14 cellular contexts compared by ENCODE assay signal in the genomic region with DNA sequence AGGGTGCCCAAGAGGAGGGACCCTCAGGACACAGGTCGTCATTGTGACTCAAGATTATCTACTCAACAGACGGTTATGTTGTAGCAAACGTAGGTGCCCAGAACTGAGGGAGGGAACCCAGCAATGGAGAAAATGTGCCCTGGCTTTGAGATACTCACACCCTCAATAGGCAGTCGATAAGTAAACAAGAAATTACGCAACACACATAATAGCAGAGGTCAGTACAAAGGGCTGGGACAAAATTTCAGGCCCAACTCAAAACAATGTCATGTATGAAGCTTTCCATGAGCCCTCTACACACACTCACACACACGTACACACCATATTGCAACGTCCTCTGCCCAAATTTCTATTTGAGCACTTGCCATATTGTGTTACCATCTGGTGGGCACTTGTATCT.
DNase-seq lines count a peak whose midpoint lies in the region; ATAC-seq and TF ChIP-seq lines count a peak whose summit lies in the region.
"Had no signal": no experiment of that assay in that cellular context is flagged by ENCODE, and none has a peak within 500 bp of the region (broad histone marks: within the 10 kb centered on the region; RNA-seq: fewer than 3 reads in every experiment).

No MANE protein-coding gene starts in this region.

- H3K27ac ChIP-seq in mammary epithelial cell (ENCODE audit: insufficient read depth, low read depth, low read length) (no peak overlapping the region), gastroesophageal sphincter (no peak overlapping the region), transverse colon (no peak overlapping the region)
- H3K27ac ChIP-seq: C4-2B, GM23248 had no signal

- H3K9me3 Mint-ChIP-seq in MCF 10A (ENCODE audit: unreplicated experiment): peaks cover 6% of the 10 kb centered on the region
- H3K9me3 Mint-ChIP-seq: CD4-positive, alpha-beta memory T cell; IgD-negative memory B cell had no signal

- no peak overlapping the region for H3K4me3 Mint-ChIP-seq in MCF 10A (ENCODE audit: unreplicated experiment)
- H3K4me3 Mint-ChIP-seq: CD4-positive, alpha-beta memory T cell; IgD-negative memory B cell had no signal

- WGBS in mammary epithelial cell (ENCODE audit: low coverage, missing lambda C conversion rate): 92% methylated on average over 6 of the region's 7 CpGs
- 71 to 75% methylated on average over 2 to 7 of the region's 7 CpGs for WGBS in gastroesophageal sphincter (ENCODE audit: low coverage in 1 of 2), 2 donors
- WGBS in transverse colon (ENCODE audit: low coverage in 1 of 2), 2 donors: 66 to 68% methylated on average over 5 to 7 of the region's 7 CpGs

- TF ChIP-seq EP300 in gastroesophageal sphincter (IDR thresholded peaks at IDR 0.05): no peak
- TF ChIP-seq EP300 in transverse colon (IDR thresholded peaks at IDR 0.05; ENCODE audit: low read depth): no peak

- DNase-seq in MCF 10A (ENCODE audit: unreplicated experiment) (no peak), mammary epithelial cell (no peak), mucosa of gallbladder (ENCODE audit: low spot score) (peak; percentile 48), NCI-H345 (lab: John Stamatoyannopoulos, UW) (no peak), GDM1 (lab: John Stamatoyannopoulos, UW) (no peak), transverse colon (no peak)
- DNase-seq: BE2C; CD4-positive, alpha-beta memory T cell; DND-41; GM23248 had no signal

- CTCF ChIA-PET in MCF 10A (lab: Yijun Ruan, JAX): no interaction called here
- CTCF ChIA-PET in mammary epithelial cell (lab: Charles Lee; ENCODE audit: low non-redundant PET): no interaction called here

- in situ Hi-C loops in mammary epithelial cell (cut with MboI; ENCODE audit: low sequenced_read_pairs in 2 of 2) (no loop called here), transverse colon (cut with MboI; ENCODE audit: low pct_ligation_motif_present in 1 of 4, low pct_unique_long_range_greater_than_20kb in 1 of 4, low sequenced_read_pairs in 3 of 4) (no loop called here)

- TF ChIP-seq POLR2A in gastroesophageal sphincter (IDR thresholded peaks at IDR 0.05) (no peak), transverse colon (IDR thresholded peaks at IDR 0.05) (no peak)

- no peaks in the 10 kb centered on the region for H3K36me3 ChIP-seq in mammary epithelial cell (ENCODE audit: insufficient read depth, low read length)
- H3K36me3 ChIP-seq in gastroesophageal sphincter: no peaks in the 10 kb centered on the region
- no peaks in the 10 kb centered on the region for H3K36me3 ChIP-seq in transverse colon
- H3K36me3 ChIP-seq: BE2C had no signal

- POLR2A ChIA-PET in MCF 10A (lab: Yijun Ruan, JAX): no interaction called here

- no peaks in the 10 kb centered on the region for H3K4me1 ChIP-seq in mammary epithelial cell (ENCODE audit: insufficient read depth, low read length)
- H3K4me1 ChIP-seq in gastroesophageal sphincter: no peaks in the 10 kb centered on the region
- H3K4me1 ChIP-seq in transverse colon: no peaks in the 10 kb centered on the region
- H3K4me1 ChIP-seq: BE2C had no signal

- BruUV-seq in MCF 10A (replicated peaks; lab: Mats Ljungman, UMichigan) (no TSS peak), mammary epithelial cell (replicated peaks; lab: Mats Ljungman, UMichigan) (no TSS peak)

- H3K4me1 Mint-ChIP-seq in MCF 10A (ENCODE audit: insufficient read depth, unreplicated experiment): peaks cover 8% of the 10 kb centered on the region
- H3K4me1 Mint-ChIP-seq: CD4-positive, alpha-beta memory T cell; IgD-negative memory B cell had no signal

- no peak overlapping the region for H3K4me2 ChIP-seq in mammary epithelial cell (ENCODE audit: insufficient read depth, low read depth, low read length)

- no peak overlapping the region for H3K9ac ChIP-seq in mammary epithelial cell (ENCODE audit: insufficient read depth, low read length)
- H3K9ac ChIP-seq: GM23248 had no signal

- H3K36me3 Mint-ChIP-seq in MCF 10A (ENCODE audit: insufficient read depth, unreplicated experiment): no peaks in the 10 kb centered on the region
- H3K36me3 Mint-ChIP-seq: CD4-positive, alpha-beta memory T cell had no signal

- H3K4me3 ChIP-seq in mammary epithelial cell (replicated peaks in 1 of 3; ENCODE audit: insufficient read depth in 1 of 3, low read depth in 2 of 3, low read length in 3 of 3) (no peak overlapping the region), gastroesophageal sphincter (no peak overlapping the region), transverse colon (no peak overlapping the region)
- H3K4me3 ChIP-seq: GM23248 had no signal

- intact Hi-C loops in MCF 10A (cut with micrococcal nuclease) (no loop called here), mammary epithelial cell (cut with micrococcal nuclease) (no loop called here), transverse colon (cut with DNase I; ENCODE audit: low total_unique reads) (no loop called here)

- no peaks in the 10 kb centered on the region for H4K20me1 ChIP-seq in mammary epithelial cell (ENCODE audit: insufficient read depth, low read length)

- H2AFZ ChIP-seq in mammary epithelial cell (ENCODE audit: low read depth, low read length): no peak overlapping the region
- H2AFZ ChIP-seq: GM23248 had no signal

- H3K9me3 ChIP-seq in mammary epithelial cell (replicated peaks; ENCODE audit: insufficient read depth, low read length) (no peaks in the 10 kb centered on the region), gastroesophageal sphincter (no peaks in the 10 kb centered on the region), transverse colon (no peaks in the 10 kb centered on the region)
- H3K9me3 ChIP-seq: BE2C had no signal

- TF ChIP-seq CTCF in MCF 10A (IDR thresholded peaks at IDR 0.05; ENCODE audit: unreplicated experiment): no peak
- TF ChIP-seq CTCF in mammary epithelial cell (conservative IDR thresholded peaks at IDR 0.05 in 1 of 2, IDR thresholded peaks at IDR 0.05 in 1 of 2; ENCODE audit: extremely low read depth in 1 of 2, insufficient read depth in 1 of 2, low read depth in 1 of 2, low read length in 2 of 2): no peak
- no peak for TF ChIP-seq CTCF in gastroesophageal sphincter (IDR thresholded peaks at IDR 0.05)
- no peak for TF ChIP-seq CTCF in transverse colon (IDR thresholded peaks at IDR 0.05)

- H3K27me3 ChIP-seq in mammary epithelial cell (ENCODE audit: insufficient read depth, low read length) (peaks cover 2% of the 10 kb centered on the region), gastroesophageal sphincter (no peaks in the 10 kb centered on the region), transverse colon (no peaks in the 10 kb centered on the region)
- H3K27me3 ChIP-seq: BE2C had no signal

- H3K27me3 Mint-ChIP-seq in MCF 10A (ENCODE audit: insufficient read depth, unreplicated experiment): no peaks in the 10 kb centered on the region
- H3K27me3 Mint-ChIP-seq: CD4-positive, alpha-beta memory T cell had no signal

- dilution Hi-C loops in mammary epithelial cell (cut with HindIII; ENCODE audit: low sequenced_read_pairs): no loop called here

- peak; percentile 14 for ATAC-seq in gastroesophageal sphincter
- ATAC-seq: HCT116 had no signal

- H3K27ac Mint-ChIP-seq in MCF 10A (ENCODE audit: low read depth, unreplicated experiment): peak overlapping the region; percentile 39
- H3K27ac Mint-ChIP-seq: CD4-positive, alpha-beta memory T cell; IgD-negative memory B cell had no signal

- H3K79me2 ChIP-seq in mammary epithelial cell (ENCODE audit: insufficient read depth, low read length): no peaks in the 10 kb centered on the region
